Comparison of ENCODE assay signal across 23 cellular contexts in genomic region chr1:70431874-70432273, GRCh38.
"Had no signal": no experiment of that assay in that cellular context is flagged by ENCODE, and none has a peak within 500 bp of the region (broad histone marks: within the 10 kb centered on the region; RNA-seq: fewer than 3 reads in every experiment).

No MANE protein-coding gene starts in this region.

- ATAC-seq: effector memory CD8-positive, alpha-beta T cell; esophagus mucosa; gastrocnemius medialis; heart right ventricle; left cardiac atrium; lower lobe of right lung had no signal

- H3K27me3 ChIP-seq: esophagus squamous epithelium, gastrocnemius medialis, heart right ventricle had no signal

- H3K9me3 ChIP-seq: esophagus squamous epithelium, gastrocnemius medialis, heart right ventricle, left ventricle myocardium inferior, lower lobe of right lung, mucosa of descending colon had no signal

- DNase-seq: effector CD8-positive, alpha-beta T cell; effector memory CD8-positive, alpha-beta T cell; endodermal cell; erythroblast; esophagus squamous epithelium; foreskin fibroblast; foreskin melanocyte; gastrocnemius medialis; glutamatergic neuron; head of caudate nucleus; heart right ventricle; hippocampal formation; left cardiac atrium; left ventricle myocardium inferior; lower lobe of right lung; mesenchymal stem cell; mucosa of descending colon; naive B cell had no signal

- H3K27ac ChIP-seq: coronary artery, epithelial cell of prostate, esophagus squamous epithelium, gastrocnemius medialis, heart right ventricle, left ventricle myocardium inferior, lower lobe of right lung had no signal

- FAIRE-seq: endometrium, keratinocyte had no signal

- H3K4me1 ChIP-seq: gastrocnemius medialis, heart right ventricle, left ventricle myocardium inferior, lower lobe of right lung had no signal

- H3K4me3 ChIP-seq: coronary artery, esophagus squamous epithelium, gastrocnemius medialis, heart right ventricle, left ventricle myocardium inferior, lower lobe of right lung, mucosa of descending colon had no signal
